Comparison of ENCODE assay signal across 9 cellular contexts in the genomic region with DNA sequence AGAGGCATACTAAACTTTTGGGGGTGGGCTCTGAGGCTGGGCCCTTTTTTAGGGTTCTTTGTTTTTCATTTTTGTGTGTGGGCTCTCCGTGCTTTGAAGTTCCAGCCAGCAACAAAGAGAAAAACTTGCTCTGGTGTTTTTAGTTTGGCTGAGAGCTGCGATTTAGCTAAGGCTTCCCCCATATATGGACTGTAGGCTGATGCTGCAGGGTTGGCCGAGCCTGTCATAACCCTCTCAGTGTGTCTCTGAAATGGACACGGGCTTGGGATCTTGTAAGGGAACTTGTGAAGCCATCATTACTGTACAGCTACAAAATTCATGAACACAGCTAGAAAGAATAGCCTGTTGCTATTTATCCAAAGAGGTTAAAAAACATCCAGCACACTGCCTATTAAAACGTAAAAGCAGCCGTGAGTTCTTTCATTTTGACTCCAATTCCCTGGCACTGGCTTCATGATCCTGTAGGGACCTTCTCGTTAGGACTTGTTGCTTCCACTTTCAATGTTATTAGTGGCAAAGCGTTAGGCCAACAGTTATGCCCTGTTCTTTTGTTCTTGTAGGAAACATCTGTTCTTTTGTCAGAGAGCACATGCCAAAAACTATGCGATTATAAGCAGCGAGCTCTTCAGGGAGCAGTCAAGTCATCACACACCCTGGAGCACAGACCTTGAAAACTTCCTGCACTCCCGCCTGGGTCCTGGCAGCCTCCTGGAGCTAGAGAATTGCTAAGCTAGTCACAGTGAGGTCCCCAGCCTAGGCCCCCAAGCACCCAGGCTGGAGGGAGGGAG.
DNase-seq lines count a peak whose midpoint lies in the region; ATAC-seq and TF ChIP-seq lines count a peak whose summit lies in the region.
"Had no signal": no experiment of that assay in that cellular context is flagged by ENCODE, and none has a peak within 500 bp of the region (broad histone marks: within the 10 kb centered on the region; RNA-seq: fewer than 3 reads in every experiment).

No MANE protein-coding gene starts in this region.

- TF ChIP-seq CTCF in breast epithelium (IDR thresholded peaks at IDR 0.05) = no peak
- TF ChIP-seq CTCF in right lobe of liver (IDR thresholded peaks at IDR 0.05) = no peak
- no peak for TF ChIP-seq CTCF in transverse colon (IDR thresholded peaks at IDR 0.05)

- no peaks in the 10 kb centered on the region for H3K9me3 ChIP-seq in breast epithelium
- H3K9me3 ChIP-seq in right lobe of liver = no peaks in the 10 kb centered on the region
- H3K9me3 ChIP-seq in transverse colon = no peaks in the 10 kb centered on the region

- H3K4me3 ChIP-seq in breast epithelium (peak overlapping the region; percentile 22 to 63 (median 41)), right lobe of liver (no peak overlapping the region), transverse colon (peak overlapping the region in 2 of 4 donors; percentile 20 to 33)

- peak overlapping the region; percentile 65 to 82 for H3K27ac ChIP-seq in breast epithelium
- H3K27ac ChIP-seq in right lobe of liver = peak overlapping the region in 1 of 3 donors; percentile 40
- peak overlapping the region; percentile 56 to 75 (median 68) for H3K27ac ChIP-seq in transverse colon

- DNase-seq in activated CD4-positive, alpha-beta T cell treated with anti-CD3 and anti-CD28 coated beads for 48 hours = peak; percentile 5
- no peak for DNase-seq in activated CD4-positive, alpha-beta T cell treated with anti-CD3 and anti-CD28 coated beads, Interleukin-2, amount 50 U/mL, for 4 hours
- DNase-seq in breast epithelium (ENCODE audit: low spot score in 2 of 2) = peak in 1 of 2 donors; percentile 31
- no peak for DNase-seq in right lobe of liver
- peak; percentile 10 for DNase-seq in transverse colon
- DNase-seq: MM.1S had no signal

- H3K4me1 ChIP-seq in breast epithelium (no peaks in the 10 kb centered on the region), right lobe of liver (no peaks in the 10 kb centered on the region), transverse colon (peaks cover 0 to 5% (median 2%) of the 10 kb centered on the region in 4 donors)

- peak in 3 of 4 donors; percentile 30 to 75 (median 73) for ATAC-seq in right lobe of liver
- no peak for ATAC-seq in GM19324 (IDR thresholded peaks at IDR 0.05; ENCODE audit: low FRiP score, unreplicated experiment)
- no peak for ATAC-seq in HG03442 (IDR thresholded peaks at IDR 0.05; ENCODE audit: unreplicated experiment)
- no peak for ATAC-seq in GM19467 (IDR thresholded peaks at IDR 0.05; ENCODE audit: unreplicated experiment)

- WGBS in right lobe of liver (ENCODE audit: insufficient coverage, low coverage, low lambda C conversion rate, missing lambda C conversion rate) = 35% methylated on average over 9 of the region's 11 CpGs
- 46 to 59% methylated on average over 6 to 11 of the region's 11 CpGs for WGBS in transverse colon (ENCODE audit: low coverage in 1 of 2), 2 donors

- no peaks in the 10 kb centered on the region for H3K36me3 ChIP-seq in breast epithelium
- no peaks in the 10 kb centered on the region for H3K36me3 ChIP-seq in right lobe of liver
- no peaks in the 10 kb centered on the region for H3K36me3 ChIP-seq in transverse colon

- TF ChIP-seq EP300 in transverse colon (IDR thresholded peaks at IDR 0.05; ENCODE audit: low read depth) = no peak

- TF ChIP-seq POLR2A in breast epithelium (IDR thresholded peaks at IDR 0.05) (no peak), right lobe of liver (IDR thresholded peaks at IDR 0.05) (no peak), transverse colon (IDR thresholded peaks at IDR 0.05) (no peak)

- in situ Hi-C loops in transverse colon (cut with MboI; ENCODE audit: low pct_ligation_motif_present in 1 of 4, low pct_unique_long_range_greater_than_20kb in 1 of 4, low sequenced_read_pairs in 3 of 4) = no loop called here

- intact Hi-C loops in breast epithelium (cut with DNase I; ENCODE audit: low total_unique reads) = no loop called here
- intact Hi-C loops in right lobe of liver (cut with DNase I) = no loop called here
- intact Hi-C loops in transverse colon (cut with DNase I; ENCODE audit: low total_unique reads) = no loop called here

- H3K27me3 ChIP-seq in breast epithelium = no peaks in the 10 kb centered on the region
- H3K27me3 ChIP-seq in right lobe of liver = no peaks in the 10 kb centered on the region
- no peaks in the 10 kb centered on the region for H3K27me3 ChIP-seq in transverse colon

Comparison
In these comparisons a context has a peak if more than half of its experiments do, and no peak if none do; other contexts are left out.
1. DNase-seq: peak in activated CD4-positive, alpha-beta T cell treated with anti-CD3 and anti-CD28 coated beads for 48 hours (single experiment) and transverse colon (single experiment); none in activated CD4-positive, alpha-beta T cell treated with anti-CD3 and anti-CD28 coated beads, Interleukin-2, amount 50 U/mL, for 4 hours (0 of 2) and right lobe of liver (0 of 3).
2. H3K4me3 ChIP-seq: peak in breast epithelium (3 of 3); none in right lobe of liver (0 of 3).
3. ATAC-seq: peak in right lobe of liver (3 of 4); none in GM19324 (single experiment), HG03442 (single experiment) and GM19467 (single experiment).